8 cellular contexts compared by ENCODE assay signal in the genomic region with DNA sequence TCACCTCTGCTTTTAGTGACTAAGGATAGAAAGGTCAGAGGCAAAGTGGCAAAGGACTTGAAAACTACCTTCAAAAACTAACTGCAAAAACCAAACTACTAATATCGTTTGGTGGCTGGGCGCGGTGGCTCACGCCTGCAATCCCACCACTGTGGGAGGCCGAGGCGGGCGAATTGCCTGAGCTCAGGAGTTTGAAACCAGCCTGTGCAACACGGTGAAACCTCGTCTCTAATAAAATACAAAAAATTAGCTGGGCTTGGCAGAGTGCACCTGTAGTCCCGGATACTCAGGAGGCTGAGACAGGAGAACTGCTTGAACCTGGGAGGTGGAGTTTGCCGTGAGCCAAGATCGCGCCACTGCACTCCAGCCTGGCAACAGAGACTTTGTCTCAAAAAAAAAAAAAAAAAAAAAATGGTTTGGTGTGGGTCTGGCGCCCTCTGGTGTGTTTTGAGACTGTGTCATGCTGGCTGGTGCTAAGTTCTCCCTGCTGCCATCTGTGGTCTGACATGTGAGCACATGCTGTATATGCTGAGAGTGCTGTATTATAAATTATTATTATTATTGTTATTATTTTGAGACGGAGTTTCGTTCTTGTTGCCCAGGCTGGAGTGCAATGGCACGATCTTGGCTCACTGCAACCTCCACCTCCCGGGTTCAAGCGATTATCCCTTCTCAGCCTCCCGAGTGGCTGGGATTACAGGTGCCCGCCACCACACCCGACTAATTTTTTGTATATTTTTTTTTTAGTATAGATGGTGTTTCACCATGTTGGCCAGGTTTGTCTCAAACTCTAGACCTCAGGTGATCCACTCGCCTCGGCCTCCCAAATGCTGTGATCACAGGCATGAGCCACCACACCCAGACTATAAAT. TPM values are rescaled to one million over a fixed set of nuclear protein-coding genes. Genes with fewer than 3 reads are reported as not detected.
DNase-seq lines count a peak whose midpoint lies in the region; ATAC-seq and TF ChIP-seq lines count a peak whose summit lies in the region.

No MANE protein-coding gene starts in this region.

- no peak for TF ChIP-seq POLR2A in right lobe of liver (IDR thresholded peaks at IDR 0.05)

- H3K27me3 Mint-ChIP-seq in chondrocyte (ENCODE audit: low read depth), result peaks cover 24% of the 10 kb centered on the region

- no peaks in the 10 kb centered on the region for H3K9me3 ChIP-seq in right lobe of liver

- H3K4me3 Mint-ChIP-seq in chondrocyte (ENCODE audit: unreplicated experiment), result no peak overlapping the region

- ATAC-seq in GM18861 (IDR thresholded peaks at IDR 0.05; ENCODE audit: unreplicated experiment) (peak; percentile 83), HG03139 (IDR thresholded peaks at IDR 0.05; ENCODE audit: unreplicated experiment) (peak; percentile 85), right lobe of liver (peak; percentile 99 to 100 (median 100))

- H3K4me1 ChIP-seq in right lobe of liver, result no peaks in the 10 kb centered on the region

- H3K27ac ChIP-seq in right lobe of liver, result no peak overlapping the region

- H3K36me3 Mint-ChIP-seq in chondrocyte (ENCODE audit: low read depth), result no peaks in the 10 kb centered on the region

- WGBS in right lobe of liver (ENCODE audit: insufficient coverage, low coverage, low lambda C conversion rate, missing lambda C conversion rate), result 48% methylated on average over 14 of the region's 24 CpGs

- H3K36me3 ChIP-seq in right lobe of liver, result no peaks in the 10 kb centered on the region

- H3K27me3 ChIP-seq in right lobe of liver, result no peaks in the 10 kb centered on the region

- no peaks in the 10 kb centered on the region for H3K4me1 Mint-ChIP-seq in chondrocyte (ENCODE audit: low read depth)

- intact Hi-C loops in right lobe of liver (cut with DNase I), result loop anchor here in 1 of 2 donors (10.0 kb wide), 1 partner anchor 113 kb away; no protein-coding TSS in a partner anchor

- TF ChIP-seq CTCF in chondrocyte (IDR thresholded peaks at IDR 0.05), result peak; percentile 94
- TF ChIP-seq CTCF in right lobe of liver (IDR thresholded peaks at IDR 0.05), result peak; percentile 71 to 83 (median 78)

- DNase-seq in AG20443 (ENCODE audit: low spot score) (peak; percentile 92), NCI-H446 (lab: John Stamatoyannopoulos, UW) (peak; percentile 38 to 74), chondrocyte (ENCODE audit: low spot score) (no peak), right lobe of liver (peak in 2 of 3 donors; percentile 48 to 68)
- peak; percentile 40 to 53 for DNase-seq in activated CD4-positive, alpha-beta T cell treated with anti-CD3 and anti-CD28 coated beads for 24 hours (ENCODE audit: low read depth in 2 of 2)
- DNase-seq in stimulated activated CD8-positive, alpha-beta memory T cell treated with anti-CD3 and anti-CD28 coated beads, Interleukin-12 subunit alpha, Interleukin-12 subunit beta, amount 100 ng/mL, for 1 hour (ENCODE audit: low read depth), result peak; percentile 53

- H3K4me3 ChIP-seq in right lobe of liver, result no peak overlapping the region

- H3K9me3 Mint-ChIP-seq in chondrocyte (ENCODE audit: low read depth), result peaks cover 6% of the 10 kb centered on the region

- H3K27ac Mint-ChIP-seq in chondrocyte (ENCODE audit: unreplicated experiment), result no peak overlapping the region

RNA-seq across cellular contexts. Expression of gene RNF17, which starts 36.0 kb away (rescaled TPM):
- not detected in 3 replicates for total RNA-seq in chondrocyte
- total RNA-seq in right lobe of liver, result not detected

RNA-seq across cellular contexts. Expression of gene ATP12A, which starts 47.8 kb away (rescaled TPM):
- total RNA-seq in chondrocyte (not detected in 3 replicates), right lobe of liver (not detected)
